8 cellular contexts compared by ENCODE assay signal in genomic region chr1:182389619-182390047, GRCh38. TPM values are rescaled to one million over a fixed set of nuclear protein-coding genes. Genes with fewer than 3 reads are reported as not detected.
DNase-seq lines count a peak whose midpoint lies in the region; ATAC-seq and TF ChIP-seq lines count a peak whose summit lies in the region.

No MANE protein-coding gene starts in this region.

- TF ChIP-seq POLR2A in esophagus squamous epithelium (IDR thresholded peaks at IDR 0.05): peak in 2 of 4 donors; percentile 11 to 28

- TF ChIP-seq CTCF in esophagus squamous epithelium (IDR thresholded peaks at IDR 0.05): no peak
- no peak for TF ChIP-seq CTCF in osteoblast (IDR thresholded peaks at IDR 0.05; ENCODE audit: extremely low read depth, low read depth, low read length)

- H3K27me3 ChIP-seq in esophagus squamous epithelium: no peaks in the 10 kb centered on the region
- no peaks in the 10 kb centered on the region for H3K27me3 ChIP-seq in osteoblast (ENCODE audit: insufficient read depth, low read length)

- H3K27me3 Mint-ChIP-seq in activated naive CD4-positive, alpha-beta T cell treated with anti-CD3 and anti-CD28 coated beads for 36 hours (ENCODE audit: low read depth): no peaks in the 10 kb centered on the region

- peaks cover 29% of the 10 kb centered on the region for H4K20me1 ChIP-seq in osteoblast (ENCODE audit: insufficient read depth, low read length)

- peaks cover 34% of the 10 kb centered on the region for H3K79me2 ChIP-seq in osteoblast (ENCODE audit: insufficient read depth, low read length)

- H3K27ac ChIP-seq in esophagus squamous epithelium (peak overlapping the region; percentile 97 to 99 (median 98)), osteoblast (ENCODE audit: low read depth, low read length) (no peak overlapping the region)

- H2AFZ ChIP-seq in osteoblast (ENCODE audit: low read length): peak overlapping the region; percentile 27

- H3K4me2 ChIP-seq in osteoblast (ENCODE audit: insufficient read depth, low read length): peak overlapping the region; percentile 80

- 1 to 6% methylated on average over 9 to 11 of the region's 13 CpGs for WGBS in esophagus squamous epithelium, 2 donors

- no peaks in the 10 kb centered on the region for H3K9me3 Mint-ChIP-seq in activated naive CD4-positive, alpha-beta T cell treated with anti-CD3 and anti-CD28 coated beads for 36 hours

- H3K4me1 Mint-ChIP-seq in activated naive CD4-positive, alpha-beta T cell treated with anti-CD3 and anti-CD28 coated beads for 36 hours (ENCODE audit: low read depth): peaks cover 18% of the 10 kb centered on the region

- DNase-seq in activated naive CD4-positive, alpha-beta T cell treated with anti-CD3 and anti-CD28 coated beads for 36 hours: peak; percentile 22
- no peak for DNase-seq in activated naive CD4-positive, alpha-beta T cell treated with Interleukin-2 at 50 U/mL for 16 hours
- DNase-seq in SKM-1 treated with dmso at 0.1 percent for 144 hours (lab: John Stamatoyannopoulos, UW; ENCODE audit: unreplicated experiment): peak; percentile 71
- DNase-seq in esophagus squamous epithelium (lab: John Stamatoyannopoulos, UW): no peak
- DNase-seq in osteoblast (ENCODE audit: insufficient read length, low spot score, missing footprints): peak; percentile 71
- DNase-seq in NCI-H748 (lab: John Stamatoyannopoulos, UW; ENCODE audit: unreplicated experiment): no peak

- peak overlapping the region; percentile 87 for H3K4me3 Mint-ChIP-seq in activated naive CD4-positive, alpha-beta T cell treated with anti-CD3 and anti-CD28 coated beads for 36 hours

- H3K36me3 Mint-ChIP-seq in activated naive CD4-positive, alpha-beta T cell treated with anti-CD3 and anti-CD28 coated beads for 36 hours (ENCODE audit: low read depth): peaks cover 32% of the 10 kb centered on the region

- intact Hi-C loops in activated naive CD4-positive, alpha-beta T cell treated with anti-CD3 and anti-CD28 coated beads for 36 hours (cut with micrococcal nuclease): loop anchor here (2.0 kb wide), 1 partner anchor 449 kb away; the partner anchor contains the start of gene DHX9
- intact Hi-C loops in esophagus squamous epithelium (cut with DNase I): loop anchor here (5.0 kb wide), 1 partner anchor 247 kb away; no protein-coding TSS in a partner anchor

- no peak overlapping the region for H3K27ac Mint-ChIP-seq in activated naive CD4-positive, alpha-beta T cell treated with anti-CD3 and anti-CD28 coated beads for 36 hours

- peaks cover 36 to 44% (median 43%) of the 10 kb centered on the region in 3 donors for H3K36me3 ChIP-seq in esophagus squamous epithelium
- H3K36me3 ChIP-seq in osteoblast (ENCODE audit: insufficient read depth, low read length): peaks cover 39% of the 10 kb centered on the region

- H3K4me1 ChIP-seq in esophagus squamous epithelium: peaks cover 8 to 78% (median 42%) of the 10 kb centered on the region in 3 donors
- H3K4me1 ChIP-seq in osteoblast (ENCODE audit: insufficient read depth, low read length): no peaks in the 10 kb centered on the region

- ATAC-seq in HG02981 (IDR thresholded peaks at IDR 0.05; ENCODE audit: unreplicated experiment): no peak
- ATAC-seq in GM21619 (IDR thresholded peaks at IDR 0.05; ENCODE audit: unreplicated experiment): no peak

- CTCF ChIA-PET in activated naive CD4-positive, alpha-beta T cell treated with anti-CD3 and anti-CD28 coated beads for 36 hours (lab: Charles Lee): interaction anchor here (1.1 to 2.6 kb wide), 2 partner anchors 246 to 304 kb away, joined by 3 to 15 read pairs; no protein-coding TSS in a partner anchor

- peaks cover 0 to 4% (median 0%) of the 10 kb centered on the region in 3 donors for H3K9me3 ChIP-seq in esophagus squamous epithelium
- no peaks in the 10 kb centered on the region for H3K9me3 ChIP-seq in osteoblast (ENCODE audit: low read depth, low read length)

- H3K4me3 ChIP-seq in esophagus squamous epithelium: peak overlapping the region; percentile 72 to 88 (median 86)
- H3K4me3 ChIP-seq in osteoblast (ENCODE audit: insufficient read depth, low read length): peak overlapping the region; percentile 83

RNA-seq across cellular contexts. Expression of gene GLUL, which starts 2.0 kb away (rescaled TPM):
- total RNA-seq in activated naive CD4-positive, alpha-beta T cell treated with anti-CD3 and anti-CD28 coated beads for 36 hours: 10 to 100 TPM; 71.5 to 73.1 TPM
- 1,000 to 10,000 TPM in 3 of 4 donors, 100 to 1,000 TPM in 1; 597 to 1,638 (median 1,035) TPM for total RNA-seq in esophagus squamous epithelium
- total RNA-seq in osteoblast: 219 and 259 TPM in 2 replicates

RNA-seq across cellular contexts. Expression of gene TEDDM1, which starts 10.8 kb away (rescaled TPM):
- not detected for total RNA-seq in activated naive CD4-positive, alpha-beta T cell treated with anti-CD3 and anti-CD28 coated beads for 36 hours
- total RNA-seq in esophagus squamous epithelium (not detected), osteoblast (not detected in 2 replicates)

Comparison
In these comparisons a context has a peak if more than half of its experiments do, and no peak if none do; other contexts are left out.
1. DNase-seq: peak in activated naive CD4-positive, alpha-beta T cell treated with anti-CD3 and anti-CD28 coated beads for 36 hours (single experiment), SKM-1 treated with dmso at 0.1 percent for 144 hours (single experiment) and osteoblast (single experiment); none in activated naive CD4-positive, alpha-beta T cell treated with Interleukin-2 at 50 U/mL for 16 hours (single experiment), esophagus squamous epithelium (single experiment) and NCI-H748 (single experiment).